ENCODE assay signal across 3 cellular contexts in genomic region chr11:908273-908672, GRCh38.
TF ChIP-seq lines count a peak whose summit lies in the region.

No MANE protein-coding gene starts in this region.

TF ChIP-seq in SK-N-SH, 30 proteins besides CTCF, POLR2A, EP300 and RAD21 (continued from another document):
- TF ChIP-seq REST (IDR thresholded peaks at IDR 0.05; ENCODE audit: low read depth, low read length), result peak; percentile 60; the same call in 1 of the 2 replicates

TF ChIP-seq in SK-N-SH treated with all-trans-retinoic acid at 6 μM for 48 hours, 23 proteins besides CTCF, POLR2A, EP300 and RAD21 (continued from another document):
- TF ChIP-seq POU6F1 (CRISPR knock-in tag; IDR thresholded peaks at IDR 0.05; ENCODE audit: borderline replicate concordance, low read depth), result no peak
- no peak for TF ChIP-seq CREB5 (CRISPR knock-in tag; IDR thresholded peaks at IDR 0.05; ENCODE audit: low read depth)
- TF ChIP-seq ESRRG (CRISPR knock-in tag; IDR thresholded peaks at IDR 0.05), result no peak
- no peak for TF ChIP-seq ZFP3 (CRISPR knock-in tag; IDR thresholded peaks at IDR 0.05)
- TF ChIP-seq ZNF565 (CRISPR knock-in tag; conservative IDR thresholded peaks at IDR 0.05; ENCODE audit: low read depth), result no peak
- no peak for TF ChIP-seq RARB (CRISPR knock-in tag; IDR thresholded peaks at IDR 0.05)
- no peak for TF ChIP-seq TSHZ2 (CRISPR knock-in tag; IDR thresholded peaks at IDR 0.05)
- TF ChIP-seq SNAI2 (CRISPR knock-in tag; IDR thresholded peaks at IDR 0.05), result no peak

TF ChIP-seq in HEK293, 187 proteins besides CTCF, POLR2A, EP300 and RAD21 (continued from another document):
- TF ChIP-seq REST (tag by site-specific recombination; IDR thresholded peaks at IDR 0.05), result peak; percentile 88
